ENCODE assay signal across 8 cellular contexts in genomic region chr1:33081554-33082305, GRCh38. TPM values are rescaled to one million over a fixed set of nuclear protein-coding genes. Genes with fewer than 3 reads are reported as not detected.
A peak's percentile ranks its signal among the peaks of the same experiment; 100 is the strongest.
DNase-seq lines count a peak whose midpoint lies in the region; ATAC-seq and TF ChIP-seq lines count a peak whose summit lies in the region.

No MANE protein-coding gene starts in this region.

- H3K4me1 ChIP-seq in A673 (ENCODE audit: insufficient read depth, low read length, poor library complexity, severe bottlenecking) (peaks cover 4% of the 10 kb centered on the region), muscle layer of colon (ENCODE audit: insufficient read depth, low read length) (peaks cover 16% of the 10 kb centered on the region)

- ATAC-seq in HG02588 (IDR thresholded peaks at IDR 0.05; ENCODE audit: unreplicated experiment) (no peak), HG03460 (IDR thresholded peaks at IDR 0.05; ENCODE audit: unreplicated experiment) (no peak), HG03520 (IDR thresholded peaks at IDR 0.05; ENCODE audit: unreplicated experiment) (no peak)

- H3K27ac Mint-ChIP-seq in dendritic cell treated with granulocyte-macrophage colony-stimulating factor and Interleukin-4, amounts not matched to agents 40 ng/mL and 50 ng/mL, for 4 days: peak overlapping the region; percentile 50

- H3K36me3 Mint-ChIP-seq in dendritic cell treated with granulocyte-macrophage colony-stimulating factor and Interleukin-4, amounts not matched to agents 40 ng/mL and 50 ng/mL, for 4 days (ENCODE audit: low read depth): no peaks in the 10 kb centered on the region

- H3K9me3 ChIP-seq in A673 (ENCODE audit: low read depth, low read length, poor library complexity, severe bottlenecking): no peaks in the 10 kb centered on the region
- H3K9me3 ChIP-seq in muscle layer of colon (ENCODE audit: low read length): no peaks in the 10 kb centered on the region

- BruUV-seq in A673 (replicated peaks; lab: Mats Ljungman, UMichigan): no TSS peak

- peak overlapping the region; percentile 68 for H3K4me3 ChIP-seq in A673 (ENCODE audit: low read depth, low read length, poor library complexity, severe bottlenecking)
- peak overlapping the region; percentile 80 for H3K4me3 ChIP-seq in LNCaP clone FGC (ENCODE audit: low read depth, low read length)
- H3K4me3 ChIP-seq in muscle layer of colon (ENCODE audit: low read depth in 1 of 2, low read length in 2 of 2): peak overlapping the region; percentile 70 to 76

- H3K36me3 ChIP-seq in A673 (ENCODE audit: insufficient read depth, low read length, poor library complexity, severe bottlenecking): no peaks in the 10 kb centered on the region
- H3K36me3 ChIP-seq in muscle layer of colon (ENCODE audit: insufficient read depth, low read length): no peaks in the 10 kb centered on the region

- no peaks in the 10 kb centered on the region for H3K9me3 Mint-ChIP-seq in dendritic cell treated with granulocyte-macrophage colony-stimulating factor and Interleukin-4, amounts not matched to agents 40 ng/mL and 50 ng/mL, for 4 days

- peak overlapping the region; percentile 14 for H3K9ac ChIP-seq in muscle layer of colon (ENCODE audit: low read length)

- peaks cover 59% of the 10 kb centered on the region for H3K27me3 Mint-ChIP-seq in dendritic cell treated with granulocyte-macrophage colony-stimulating factor and Interleukin-4, amounts not matched to agents 40 ng/mL and 50 ng/mL, for 4 days

- H3K4me3 Mint-ChIP-seq in dendritic cell treated with granulocyte-macrophage colony-stimulating factor and Interleukin-4, amounts not matched to agents 40 ng/mL and 50 ng/mL, for 4 days: peak overlapping the region; percentile 74

- POLR2A ChIA-PET in A673 (lab: Charles Lee; ENCODE audit: low non-redundant PET): interaction anchor here (0.6 kb wide), 1 partner anchor 659 kb away, joined by 3 read pairs; no protein-coding TSS in a partner anchor

- CTCF ChIA-PET in A673 (lab: Charles Lee): no interaction called here

- no peak for TF ChIP-seq CTCF in A673 (conservative IDR thresholded peaks at IDR 0.05; ENCODE audit: low read depth, low read length)
- TF ChIP-seq CTCF in LNCaP clone FGC (IDR thresholded peaks at IDR 0.05; ENCODE audit: control insufficient read depth, extremely low read depth, insufficient read depth): no peak

- H3K27me3 ChIP-seq in A673 (replicated peaks; ENCODE audit: insufficient read depth, low read depth, low read length, poor library complexity) (no peaks in the 10 kb centered on the region), muscle layer of colon (ENCODE audit: control insufficient read depth in 1 of 2, insufficient read depth in 2 of 2, low read length in 2 of 2) (no peaks in the 10 kb centered on the region)

- H3K27ac ChIP-seq in A673 (ENCODE audit: low read depth, low read length, poor library complexity, severe bottlenecking) (peak overlapping the region; percentile 58), muscle layer of colon (ENCODE audit: low read depth, low read length) (peak overlapping the region; percentile 49)

- no peak for DNase-seq in A673 (ENCODE audit: low spot score)
- DNase-seq in LNCaP clone FGC (ENCODE audit: low read depth): no peak
- no peak for DNase-seq in amniotic stem cell (lab: John Stamatoyannopoulos, UW)

- intact Hi-C loops in A673 (cut with micrococcal nuclease; ENCODE audit: unreplicated experiment): loop anchor here (10.0 kb wide), 1 partner anchor 637 kb away; no protein-coding TSS in a partner anchor
- intact Hi-C loops in dendritic cell treated with granulocyte-macrophage colony-stimulating factor and Interleukin-4, amounts not matched to agents 40 ng/mL and 50 ng/mL, for 4 days (cut with micrococcal nuclease): loop anchor here (10.0 kb wide), 2 partner anchors 117 to 147 kb away; partner anchors contain the start of gene RNF19B

- H3K4me1 Mint-ChIP-seq in dendritic cell treated with granulocyte-macrophage colony-stimulating factor and Interleukin-4, amounts not matched to agents 40 ng/mL and 50 ng/mL, for 4 days (ENCODE audit: low read depth): peaks cover 34% of the 10 kb centered on the region

RNA-seq across cellular contexts. Expression of gene AZIN2, which starts 0.8 kb away (rescaled TPM):
- total RNA-seq in A673 (2021): 3.6 and 4.6 TPM in 2 replicates

RNA-seq across cellular contexts. Expression of gene AK2, which starts 45.0 kb away (rescaled TPM):
- total RNA-seq in A673 (2021): 196 and 208 TPM in 2 replicates
